In genomic region chr12:71356569-71356968, GRCh38 we compare ENCODE assay signal across 14 cellular contexts.
DNase-seq lines count a peak whose midpoint lies in the region; TF ChIP-seq lines count a peak whose summit lies in the region.
"Had no signal": no experiment of that assay in that cellular context is flagged by ENCODE, and none has a peak within 500 bp of the region (broad histone marks: within the 10 kb centered on the region; RNA-seq: fewer than 3 reads in every experiment).

No MANE protein-coding gene starts in this region.

- H3K9me3 ChIP-seq in effector memory CD4-positive, alpha-beta T cell (ENCODE audit: control insufficient read depth, low read length), result no peaks in the 10 kb centered on the region
- H3K9me3 ChIP-seq: A549, Caco-2 had no signal

- H4K20me1 ChIP-seq in KMS-11 (ENCODE audit: insufficient read depth), result no peaks in the 10 kb centered on the region

- H3K27ac ChIP-seq in KMS-11, result 0 out of 2 replicates have a peak overlapping the region, but pooled peaks have one; percentile 9
- no peak overlapping the region for H3K27ac ChIP-seq in effector memory CD4-positive, alpha-beta T cell (ENCODE audit: insufficient read depth, low read length, poor library complexity, severe bottlenecking)
- H3K27ac ChIP-seq: A549, C4-2B had no signal

- H3K4me1 ChIP-seq in KMS-11 (ENCODE audit: low read depth, poor library complexity, severe bottlenecking), result peaks cover 55% of the 10 kb centered on the region
- no peaks in the 10 kb centered on the region for H3K4me1 ChIP-seq in effector memory CD4-positive, alpha-beta T cell (ENCODE audit: control insufficient read depth, insufficient read depth, low read length, poor library complexity, severe bottlenecking)
- H3K4me1 ChIP-seq: A549, Caco-2 had no signal

- H3K79me2 ChIP-seq in KMS-11 (ENCODE audit: insufficient read depth, low read depth), result no peaks in the 10 kb centered on the region

- H2AFZ ChIP-seq in KMS-11 (ENCODE audit: low read depth), result 0 out of 2 replicates have a peak overlapping the region, but pooled peaks have one; percentile 11

- DNase-seq in RKO (ENCODE audit: low spot score) (peak; percentile 4), fibroblast of the aortic adventitia (ENCODE audit: low read depth) (peak; percentile 25), HuH-7.5 (ENCODE audit: low spot score) (no peak), hippocampal formation (lab: John Stamatoyannopoulos, UW) (no peak)
- DNase-seq in effector memory CD4-positive, alpha-beta T cell, result no peak
- DNase-seq: AML-193; Caco-2; CD4-positive, alpha-beta T cell; HCEC 1CT; HFFc6 had no signal

- H3K4me2 ChIP-seq in KMS-11, result peak overlapping the region; percentile 37
- H3K4me2 ChIP-seq: A549, GM23338 had no signal

- no peaks in the 10 kb centered on the region for H3K36me3 ChIP-seq in KMS-11 (ENCODE audit: insufficient read depth)
- no peaks in the 10 kb centered on the region for H3K36me3 ChIP-seq in effector memory CD4-positive, alpha-beta T cell (ENCODE audit: control insufficient read depth, insufficient read depth, low read length)

- no peak overlapping the region for H3K9ac ChIP-seq in KMS-11

- TF ChIP-seq CTCF in KMS-11 (conservative IDR thresholded peaks at IDR 0.05; ENCODE audit: low read depth, low read length) (no peak), fibroblast of the aortic adventitia (IDR thresholded peaks at IDR 0.05; ENCODE audit: insufficient read depth, low read length) (no peak)

- H3K27me3 ChIP-seq in KMS-11 (ENCODE audit: insufficient read depth, low read depth), result no peaks in the 10 kb centered on the region
- H3K27me3 ChIP-seq in effector memory CD4-positive, alpha-beta T cell (replicated peaks; ENCODE audit: control insufficient read depth, insufficient read depth, low read length, poor library complexity, severe bottlenecking), result no peaks in the 10 kb centered on the region

- H3K4me3 ChIP-seq in KMS-11 (IDR thresholded peaks at IDR 0.05; ENCODE audit: insufficient read depth, low read depth, low read length) (no peak overlapping the region), fibroblast of the aortic adventitia (ENCODE audit: low read depth, low read length) (no peak overlapping the region)
- no peak overlapping the region for H3K4me3 ChIP-seq in effector memory CD4-positive, alpha-beta T cell (ENCODE audit: insufficient read depth, low read depth, low read length, poor library complexity, severe bottlenecking)
- H3K4me3 ChIP-seq: A549, GM23338 had no signal

Comparison
In these comparisons a context has a peak if more than half of its experiments do, and no peak if none do; other contexts are left out.
1. DNase-seq: peak in RKO (single experiment) and fibroblast of the aortic adventitia (single experiment); none in effector memory CD4-positive, alpha-beta T cell (0 of 3), HuH-7.5 (single experiment) and hippocampal formation (0 of 2).